26 cellular contexts compared by ENCODE assay signal in genomic region chr7:75658369-75658768, GRCh38.
DNase-seq lines count a peak whose midpoint lies in the region; ATAC-seq, FAIRE-seq and TF ChIP-seq lines count a peak whose summit lies in the region.
"Had no signal": no experiment of that assay in that cellular context is flagged by ENCODE, and none has a peak within 500 bp of the region (broad histone marks: within the 10 kb centered on the region; RNA-seq: fewer than 3 reads in every experiment).

No MANE protein-coding gene starts in this region.

- no peak for FAIRE-seq in kidney (lab: Jason Lieb, UNC)
- FAIRE-seq: GM19239 had no signal

- POLR2A ChIA-PET in Panc1 (lab: Charles Lee): no interaction called here

- H3K9ac ChIP-seq in kidney (ENCODE audit: low read length in 2 of 2): no peak overlapping the region
- H3K9ac ChIP-seq: SK-N-SH had no signal

- in situ Hi-C loops in Panc1 (cut with HindIII; ENCODE audit: low pct_unique_long_range_greater_than_20kb, low sequenced_read_pairs): no loop called here

- H3K36me3 ChIP-seq in Panc1 (ENCODE audit: control insufficient read depth, insufficient read depth, low read length): no peaks in the 10 kb centered on the region
- H3K36me3 ChIP-seq in kidney (ENCODE audit: control insufficient read depth in 1 of 2, insufficient read depth in 2 of 2, low read length in 2 of 2): no peaks in the 10 kb centered on the region
- H3K36me3 ChIP-seq: breast epithelium, sigmoid colon had no signal

- no peaks in the 10 kb centered on the region for H3K27me3 ChIP-seq in Panc1 (ENCODE audit: control insufficient read depth, insufficient read depth, low read length)
- H3K27me3 ChIP-seq: breast epithelium, heart right ventricle, sigmoid colon, testis had no signal

- peak overlapping the region; percentile 14; the same call in 1 of the 2 replicates for H3K27ac ChIP-seq in Panc1 (ENCODE audit: low read length)
- peak overlapping the region; percentile 2 to 22 for H3K27ac ChIP-seq in kidney (ENCODE audit: low read depth in 2 of 2, low read length in 2 of 2)
- H3K27ac ChIP-seq in substantia nigra (ENCODE audit: low read depth, low read length, poor library complexity, severe bottlenecking): peak overlapping the region; percentile 5
- H3K27ac ChIP-seq: heart right ventricle, RWPE1, sigmoid colon had no signal

- TF ChIP-seq CTCF in Panc1 (IDR thresholded peaks at IDR 0.05) (no peak), kidney (IDR thresholded peaks at IDR 0.05; ENCODE audit: borderline replicate concordance, extremely low read depth, insufficient read depth) (no peak)

- BruUV-seq in Panc1 (replicated peaks; lab: Mats Ljungman, UMichigan): no TSS peak

- CTCF ChIA-PET in Panc1 (lab: Charles Lee): no interaction called here

- H3K4me1 ChIP-seq in Panc1 (ENCODE audit: control insufficient read depth, insufficient read depth, low read length) (no peaks in the 10 kb centered on the region), kidney (ENCODE audit: control insufficient read depth in 1 of 2, insufficient read depth in 1 of 2, low read depth in 1 of 2, low read length in 2 of 2) (peaks cover 0 to 7% of the 10 kb centered on the region in 2 donors)
- H3K4me1 ChIP-seq: breast epithelium, heart right ventricle, sigmoid colon had no signal

- no peak overlapping the region for H3K4me3 ChIP-seq in Panc1 (ENCODE audit: low read depth in 2 of 2, low read length in 2 of 2)
- H3K4me3 ChIP-seq in kidney (ENCODE audit: low read length in 2 of 2): no peak overlapping the region
- H3K4me3 ChIP-seq: breast epithelium, GM23338, heart right ventricle, sigmoid colon, testis had no signal

- intact Hi-C loops in Panc1 (cut with micrococcal nuclease; ENCODE audit: unreplicated experiment): no loop called here
- intact Hi-C loops in kidney (cut with DNase I): no loop called here
- intact Hi-C loops in head of caudate nucleus (cut with DNase I): no loop called here

- no peaks in the 10 kb centered on the region for H3K9me3 ChIP-seq in Panc1 (ENCODE audit: control insufficient read depth, insufficient read depth, low read depth, low read length)
- H3K9me3 ChIP-seq in kidney (ENCODE audit: control insufficient read depth in 1 of 2, low read length in 2 of 2): no peaks in the 10 kb centered on the region
- H3K9me3 ChIP-seq: breast epithelium, heart right ventricle, sigmoid colon, SK-N-SH, testis had no signal

- ATAC-seq in Panc1: peak; percentile 64
- ATAC-seq: GM23338, heart right ventricle, left ventricle myocardium superior had no signal

- DNase-seq in EL (peak; percentile 71), Panc1 (ENCODE audit: low read depth, low spot score) (no peak), kidney (peak; percentile 55), substantia nigra (lab: John Stamatoyannopoulos, UW) (no peak), amygdala (lab: John Stamatoyannopoulos, UW) (no peak), head of caudate nucleus (no peak)
- DNase-seq in stimulated activated CD4-positive, alpha-beta T cell treated with anti-CD3 and anti-CD28 coated beads, Interleukin-2, amount 100 ng/mL, for 24 hours: no peak
- no peak for DNase-seq in activated CD4-positive, alpha-beta T cell treated with anti-CD3 and anti-CD28 coated beads, Interleukin-2, amount 50 U/mL, for 1 hour
- DNase-seq: activated CD4-positive, alpha-beta T cell treated with anti-CD3 and anti-CD28 coated beads, Interleukin-2, amount 50 U/mL, for 4 hours; activated CD8-positive, alpha-beta memory T cell treated with anti-CD3 and anti-CD28 coated beads, Interleukin-2, amount 50 U/mL, for 48 hours; activated effector memory CD4-positive, alpha-beta T cell treated with Interleukin-2 at 50 U/mL for 16 hours; activated naive CD8-positive, alpha-beta T cell treated with anti-CD3 and anti-CD28 coated beads, Interleukin-2, amount 10 ng/mL, durations not matched to agents 7 days and 5 days; DND-41; heart right ventricle; KBM-7; left ventricle myocardium superior; NCI-H1694 treated with DMSO at 0.1 percent for 48 hours; NCI-H2171 treated with DMSO at 0.1 percent for 48 hours; NCI-H526 treated with DMSO at 0.1 percent for 48 hours; sigmoid colon; SK-N-SH; testis had no signal

Comparison
In these comparisons a context has a peak if more than half of its experiments do, and no peak if none do; other contexts are left out.
1. DNase-seq: peak in EL (single experiment) and kidney (single experiment); none in Panc1 (single experiment), substantia nigra (0 of 49), stimulated activated CD4-positive, alpha-beta T cell treated with anti-CD3 and anti-CD28 coated beads, Interleukin-2, amount 100 ng/mL, for 24 hours (0 of 2), activated CD4-positive, alpha-beta T cell treated with anti-CD3 and anti-CD28 coated beads, Interleukin-2, amount 50 U/mL, for 1 hour (single experiment), amygdala (0 of 56) and head of caudate nucleus (0 of 42).
2. Peak in every context shown above with its lines, with median percentiles within 50 percentile points of each other: H3K27ac ChIP-seq.